ENCODE assay signal across 8 cellular contexts in the genomic region with DNA sequence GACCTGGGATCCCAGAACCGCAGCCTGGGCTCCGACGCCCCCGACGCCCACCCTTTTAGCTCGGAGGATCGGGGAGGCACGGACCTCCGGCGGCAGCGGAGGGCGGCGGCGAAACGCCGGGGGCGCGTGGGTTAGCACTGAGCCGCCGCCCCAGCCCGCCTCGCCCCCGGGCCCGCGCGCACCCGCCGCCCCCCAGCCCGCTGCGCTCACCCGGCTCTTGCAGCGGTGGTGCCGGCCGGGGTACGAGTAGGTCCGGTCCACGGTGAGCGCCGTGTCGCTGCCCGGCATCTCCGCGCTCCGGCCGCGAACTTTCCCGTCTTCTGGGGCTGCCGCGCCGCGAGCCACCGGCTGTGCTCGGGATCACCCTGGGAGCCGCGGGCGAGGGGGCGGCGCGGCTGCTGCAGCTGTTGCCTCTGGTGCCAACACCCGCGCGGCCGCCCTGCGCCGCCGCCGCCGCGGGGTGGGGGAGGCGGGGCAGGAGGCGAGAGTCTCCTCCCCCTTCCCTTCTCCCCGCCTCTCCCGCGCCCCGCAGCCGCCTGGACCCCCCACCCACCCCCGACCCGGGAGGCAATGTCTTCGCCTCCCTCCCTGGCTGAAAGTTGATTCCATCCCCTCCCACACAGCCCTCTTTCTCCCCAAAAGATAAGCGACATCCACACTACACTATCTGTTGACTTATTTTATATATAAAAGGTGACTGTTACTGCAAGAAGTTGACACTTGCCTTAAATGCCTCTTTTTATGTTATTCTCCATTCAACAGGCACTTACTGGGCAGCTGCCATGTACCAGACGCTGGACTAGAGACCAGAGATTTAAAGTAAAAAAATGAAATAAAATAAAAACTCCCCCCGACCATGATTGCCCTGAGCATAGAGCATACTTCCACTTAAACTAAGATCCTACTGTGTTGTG. TPM values are rescaled to one million over a fixed set of nuclear protein-coding genes. Genes with fewer than 3 reads are reported as not detected.
DNase-seq lines count a peak whose midpoint lies in the region; ATAC-seq and TF ChIP-seq lines count a peak whose summit lies in the region.

A gene with protein sequence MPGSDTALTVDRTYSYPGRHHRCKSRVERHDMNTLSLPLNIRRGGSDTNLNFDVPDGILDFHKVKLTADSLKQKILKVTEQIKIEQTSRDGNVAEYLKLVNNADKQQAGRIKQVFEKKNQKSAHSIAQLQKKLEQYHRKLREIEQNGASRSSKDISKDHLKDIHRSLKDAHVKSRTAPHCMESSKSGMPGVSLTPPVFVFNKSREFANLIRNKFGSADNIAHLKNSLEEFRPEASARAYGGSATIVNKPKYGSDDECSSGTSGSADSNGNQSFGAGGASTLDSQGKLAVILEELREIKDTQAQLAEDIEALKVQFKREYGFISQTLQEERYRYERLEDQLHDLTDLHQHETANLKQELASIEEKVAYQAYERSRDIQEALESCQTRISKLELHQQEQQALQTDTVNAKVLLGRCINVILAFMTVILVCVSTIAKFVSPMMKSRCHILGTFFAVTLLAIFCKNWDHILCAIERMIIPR (minus strand): TSS at position 415 of the 914 bp plus-strand sequence. CDS start 127 bp downstream, at position 288.

- TF ChIP-seq CTCF in AG04449 (IDR thresholded peaks at IDR 0.05; ENCODE audit: insufficient read depth, low read length, missing control alignments): no peak
- TF ChIP-seq CTCF in gastrocnemius medialis (IDR thresholded peaks at IDR 0.05 in 4 of 5, conservative IDR thresholded peaks at IDR 0.05 in 1 of 5): no peak

- no peaks in the 10 kb centered on the region for H3K27me3 ChIP-seq in gastrocnemius medialis

- POLR2A ChIA-PET in AG04449 (lab: Yijun Ruan, JAX): no interaction called here

- DNase-seq in AG04449 (ENCODE audit: low read depth, low spot score) (no peak), RPMI8226 (peak; percentile 74), caudate nucleus (lab: John Stamatoyannopoulos, UW) (peak in 50 of 61 donors; percentile 13 to 81 (median 51)), immature natural killer cell (peak; percentile 58 to 69 (median 64)), gastrocnemius medialis (peak; percentile 53 to 75), NCI-H187 (lab: John Stamatoyannopoulos, UW) (no peak)

- peaks cover 0 to 6% (median 2%) of the 10 kb centered on the region in 3 donors for H3K27me3 Mint-ChIP-seq in immature natural killer cell (ENCODE audit: low read depth in 3 of 3)

- peaks cover 43 to 52% of the 10 kb centered on the region in 2 donors for H3K4me1 Mint-ChIP-seq in immature natural killer cell

- H3K36me3 Mint-ChIP-seq in immature natural killer cell: no peaks in the 10 kb centered on the region

- H3K27ac ChIP-seq in caudate nucleus (ENCODE audit: low read depth, low read length) (peak within 1 kb of the TSS; percentile 44), gastrocnemius medialis (peak within 1 kb of the TSS; percentile 87 to 98 (median 91))

- H3K9me3 Mint-ChIP-seq in immature natural killer cell: no peaks in the 10 kb centered on the region

- H3K4me1 ChIP-seq in gastrocnemius medialis: peaks cover 36 to 50% of the 10 kb centered on the region in 2 donors

- H3K27ac Mint-ChIP-seq in immature natural killer cell: peak within 1 kb of the TSS; percentile 68 to 87 (median 76)

- peak within 1 kb of the TSS; percentile 89 to 94 (median 93) for H3K4me3 Mint-ChIP-seq in immature natural killer cell

- in situ Hi-C loops in gastrocnemius medialis (cut with MboI; ENCODE audit: low sequenced_read_pairs in 4 of 4): no loop called here

- H3K36me3 ChIP-seq in gastrocnemius medialis: no peaks in the 10 kb centered on the region

- TF ChIP-seq POLR2A in GM18505 (IDR thresholded peaks at IDR 0.05; ENCODE audit: borderline replicate concordance, extremely low read depth, insufficient read depth, insufficient read length) (peak; percentile 14), gastrocnemius medialis (IDR thresholded peaks at IDR 0.05) (peak; percentile 91)

- CTCF ChIA-PET in AG04449 (lab: Yijun Ruan, JAX): interaction anchor here (1.0 kb wide), 1 partner anchor 101 kb away, joined by 3 read pairs; no protein-coding TSS in a partner anchor

- intact Hi-C loops in gastrocnemius medialis (cut with DNase I; ENCODE audit: low total_unique reads): loop anchor here (2.0 to 5.0 kb wide), 2 partner anchors 48 to 192 kb away; a partner anchor contains a TSS

- H3K9me3 ChIP-seq in gastrocnemius medialis: no peaks in the 10 kb centered on the region

- H3K4me3 ChIP-seq in AG04449 (ENCODE audit: low read depth, low read length) (peak within 1 kb of the TSS; percentile 39), gastrocnemius medialis (peak within 1 kb of the TSS; percentile 72 to 97 (median 76))

- ATAC-seq in GM18505 (IDR thresholded peaks at IDR 0.05; ENCODE audit: unreplicated experiment) (peak; percentile 79), HG03025 (IDR thresholded peaks at IDR 0.05; ENCODE audit: low FRiP score, unreplicated experiment) (peak; percentile 74), gastrocnemius medialis (peak; percentile 64 to 72)

RNA-seq across cellular contexts. Expression of the gene that starts here (rescaled TPM):
- polyA plus RNA-seq in immature natural killer cell: 10 to 100 TPM; 12.4 to 19.2 (median 15.2) TPM
- 10 to 100 TPM; 17.2 to 51.6 (median 39.5) TPM for total RNA-seq in gastrocnemius medialis

Comparison
In these comparisons a context has a peak if more than half of its experiments do, and no peak if none do; other contexts are left out.
1. DNase-seq: peak in RPMI8226 (single experiment), caudate nucleus (50 of 61), immature natural killer cell (3 of 3) and gastrocnemius medialis (2 of 2); none in AG04449 (single experiment) and NCI-H187 (0 of 2).
2. Peak in every context shown above with its lines, with median percentiles within 50 percentile points of each other: ATAC-seq.